In the genomic region with DNA sequence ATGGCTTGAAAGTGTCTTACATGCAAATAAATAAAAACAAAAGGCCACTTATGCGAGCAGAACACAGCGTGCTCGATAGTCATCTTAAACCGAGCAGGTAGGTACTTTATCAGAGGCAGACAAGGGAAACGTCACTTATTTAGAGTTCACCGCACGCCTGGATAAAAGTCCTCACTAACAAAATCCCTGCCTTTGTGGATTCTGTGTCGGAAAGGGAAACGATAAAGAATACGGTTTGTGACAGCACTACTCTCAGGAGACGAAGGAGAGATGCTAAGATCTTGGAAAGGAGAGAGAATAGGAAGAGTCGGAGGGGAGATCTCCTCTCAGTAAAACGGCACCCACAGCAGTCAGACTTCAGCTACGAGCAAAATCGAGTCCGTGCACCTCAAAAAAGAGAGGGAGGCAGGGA, we compare ENCODE assay signal across 8 cellular contexts. TPM values are rescaled to one million over a fixed set of nuclear protein-coding genes. Genes with fewer than 3 reads are reported as not detected.
A peak's percentile ranks its signal among the peaks of the same experiment; 100 is the strongest.
DNase-seq lines count a peak whose midpoint lies in the region; ATAC-seq, FAIRE-seq and TF ChIP-seq lines count a peak whose summit lies in the region.

No MANE protein-coding gene starts in this region.

- peak overlapping the region; percentile 84 for H3K4me3 Mint-ChIP-seq in Caco-2 (ENCODE audit: unreplicated experiment)
- peak overlapping the region; percentile 96 for H3K4me3 Mint-ChIP-seq in astrocyte (ENCODE audit: unreplicated experiment)

- H3K27me3 Mint-ChIP-seq in Caco-2 (ENCODE audit: insufficient read depth, unreplicated experiment): no peaks in the 10 kb centered on the region
- no peaks in the 10 kb centered on the region for H3K27me3 Mint-ChIP-seq in astrocyte (ENCODE audit: low read depth, unreplicated experiment)

- POLR2A ChIA-PET in Caco-2 (lab: Charles Lee): interaction anchor here (0.6 to 1.5 kb wide), 3 partner anchors 105 to 226 kb away, joined by 3 to 5 read pairs (median 4); a partner anchor contains a TSS

- H3K9me3 Mint-ChIP-seq in Caco-2 (ENCODE audit: unreplicated experiment) (no peaks in the 10 kb centered on the region), astrocyte (ENCODE audit: unreplicated experiment) (no peaks in the 10 kb centered on the region)

- no peak for FAIRE-seq in astrocyte (lab: Jason Lieb, UNC)

- no peak for TF ChIP-seq POLR2A in spleen (IDR thresholded peaks at IDR 0.05)

- H2AFZ ChIP-seq in astrocyte (ENCODE audit: low read depth, low read length): peak overlapping the region; percentile 95

- H4K20me1 ChIP-seq in astrocyte (ENCODE audit: insufficient read depth, low read length): peaks cover 3% of the 10 kb centered on the region

- H3K9me3 ChIP-seq in Caco-2 (no peaks in the 10 kb centered on the region), HUES64 (ENCODE audit: insufficient read depth, low read depth, low read length) (no peaks in the 10 kb centered on the region), astrocyte (ENCODE audit: insufficient read depth, low read depth, low read length) (no peaks in the 10 kb centered on the region), spleen (no peaks in the 10 kb centered on the region)

- H3K27ac ChIP-seq in HUES64 (ENCODE audit: low read depth, low read length): no peak overlapping the region
- peak overlapping the region; percentile 67 for H3K27ac ChIP-seq in astrocyte (ENCODE audit: low read depth, low read length)
- H3K27ac ChIP-seq in spleen: peak overlapping the region; percentile 69 to 90 (median 86)

- ATAC-seq in GM21423 (IDR thresholded peaks at IDR 0.05; ENCODE audit: unreplicated experiment): peak; percentile 9

- no peaks in the 10 kb centered on the region for H3K36me3 ChIP-seq in Caco-2 (ENCODE audit: control insufficient read depth, insufficient read depth, low read length)
- H3K36me3 ChIP-seq in HUES64 (ENCODE audit: insufficient read depth, low read length): peaks cover 17% of the 10 kb centered on the region
- peaks cover 1% of the 10 kb centered on the region for H3K36me3 ChIP-seq in astrocyte (ENCODE audit: insufficient read depth, low read length)
- peaks cover 0 to 24% (median 4%) of the 10 kb centered on the region in 6 donors for H3K36me3 ChIP-seq in spleen

- H3K27ac Mint-ChIP-seq in Caco-2 (ENCODE audit: unreplicated experiment): peak overlapping the region; percentile 27
- peak overlapping the region; percentile 89 for H3K27ac Mint-ChIP-seq in astrocyte (ENCODE audit: unreplicated experiment)

- H3K4me1 Mint-ChIP-seq in Caco-2 (ENCODE audit: low read depth, unreplicated experiment): peaks cover 16% of the 10 kb centered on the region
- peaks cover 9% of the 10 kb centered on the region for H3K4me1 Mint-ChIP-seq in astrocyte (ENCODE audit: low read depth, unreplicated experiment)

- CTCF ChIA-PET in Caco-2 (lab: Charles Lee): interaction anchor here (1.9 kb wide), 1 partner anchor 25 kb away, joined by 10 read pairs; no protein-coding TSS in a partner anchor

- H3K4me3 ChIP-seq in Caco-2 (ENCODE audit: low read depth, low read length) (peak overlapping the region; percentile 97), HUES64 (ENCODE audit: low read length) (peak overlapping the region; percentile 89), astrocyte (ENCODE audit: insufficient read depth, low read depth, low read length) (peak overlapping the region; percentile 96), spleen (peak overlapping the region; percentile 69 to 99 (median 93))

- WGBS in HUES64: 2% methylated on average over 16 of the region's 16 CpGs
- WGBS in spleen, 5 donors: 1 to 2% (median 1%) methylated on average over 16 of the region's 16 CpGs

- H3K27me3 ChIP-seq in Caco-2 (replicated peaks; ENCODE audit: control insufficient read depth, insufficient read depth, low read length) (no peaks in the 10 kb centered on the region), HUES64 (ENCODE audit: insufficient read depth, low read length) (peaks cover 5% of the 10 kb centered on the region; the same call in 1 of the 2 replicates), astrocyte (ENCODE audit: insufficient read depth, low read length) (no peaks in the 10 kb centered on the region), spleen (replicated peaks in 1 of 7) (no peaks in the 10 kb centered on the region)

- TF ChIP-seq CTCF in Caco-2 (IDR thresholded peaks at IDR 0.05; ENCODE audit: insufficient read depth in 1 of 2, low read depth in 1 of 2, low read length in 1 of 2, severe bottlenecking in 1 of 2, unreplicated experiment in 1 of 2) (no peak), astrocyte (IDR thresholded peaks at IDR 0.05; ENCODE audit: insufficient read depth, low read depth, low read length) (no peak), spleen (IDR thresholded peaks at IDR 0.05 in 8 of 11, conservative IDR thresholded peaks at IDR 0.05 in 3 of 11) (no peak)

- H3K9ac ChIP-seq in HUES64 (ENCODE audit: low read depth, low read length) (peak overlapping the region; percentile 93), astrocyte (ENCODE audit: low read length) (peak overlapping the region; percentile 91)

- intact Hi-C loops in Caco-2 (cut with micrococcal nuclease; ENCODE audit: unreplicated experiment) (loop anchor here (1.0 to 5.0 kb wide), 3 partner anchors 23 to 142 kb away; a partner anchor contains a TSS), spleen (cut with DNase I; ENCODE audit: low total_unique reads) (no loop called here)

- peaks cover 19% of the 10 kb centered on the region for H3K4me1 ChIP-seq in Caco-2
- H3K4me1 ChIP-seq in HUES64 (ENCODE audit: insufficient read depth, low read length): peaks cover 16% of the 10 kb centered on the region
- H3K4me1 ChIP-seq in astrocyte (ENCODE audit: insufficient read depth, low read length): peaks cover 11% of the 10 kb centered on the region
- peaks cover 5 to 48% (median 24%) of the 10 kb centered on the region in 6 donors for H3K4me1 ChIP-seq in spleen

- H3K36me3 Mint-ChIP-seq in Caco-2 (ENCODE audit: insufficient read depth, unreplicated experiment) (peaks cover 4% of the 10 kb centered on the region), astrocyte (ENCODE audit: low read depth, unreplicated experiment) (no peaks in the 10 kb centered on the region)

- peaks cover 26% of the 10 kb centered on the region for H3K79me2 ChIP-seq in astrocyte (ENCODE audit: insufficient read depth, low read length)

- DNase-seq in Caco-2 (no peak), astrocyte (ENCODE audit: low read depth) (no peak), iPS-NIHi7 (ENCODE audit: extremely low spot score) (peak; percentile 7), spleen (no peak), NCI-H1930 (lab: John Stamatoyannopoulos, UW) (no peak)
- no peak for DNase-seq in activated CD4-positive, CD25-positive, alpha-beta regulatory T cell (lab: John Stamatoyannopoulos, UW)

- no TSS peak for BruUV-seq in Caco-2 (replicated peaks; lab: Mats Ljungman, UMichigan)

- H3K4me2 ChIP-seq in astrocyte (ENCODE audit: low read length): peak overlapping the region; percentile 99

RNA-seq across cellular contexts. Expression of a gene that starts 0.6 kb away (rescaled TPM):
- 23.0 and 25.7 TPM in 2 replicates for total RNA-seq in Caco-2 (2022)
- 22.8 TPM for polyA plus RNA-seq in HUES64 (2013, experiment 1 of 2)
- polyA plus RNA-seq in HUES64 (2013, experiment 2 of 2): 23.5 TPM
- 16.1 and 16.3 TPM in 2 replicates for total RNA-seq in astrocyte
- 10 to 100 TPM; 19.4 to 30.9 (median 29.3) TPM for total RNA-seq in spleen
- polyA plus RNA-seq in spleen: 10 to 100 TPM in 2 of 3 donors, 1 to 10 TPM in 1; 10.0 to 13.7 (median 10.3) TPM

RNA-seq across cellular contexts. Expression of a gene that starts 43.5 kb away (rescaled TPM):
- total RNA-seq in Caco-2 (2022): not detected in 2 replicates
- 0.30 TPM for polyA plus RNA-seq in HUES64 (2013, experiment 1 of 2)
- polyA plus RNA-seq in HUES64 (2013, experiment 2 of 2): 0.19 TPM
- total RNA-seq in astrocyte: not detected in 2 replicates
- total RNA-seq in spleen: 10 to 100 TPM in 5 of 7 donors, 1 to 10 TPM in 2; 8.5 to 15.7 (median 11.7) TPM
- 10 to 100 TPM in 1 of 3 donors, 1 to 10 TPM in 2; 4.7 to 11.8 (median 8.8) TPM for polyA plus RNA-seq in spleen
